Comparison of ENCODE assay signal across 17 cellular contexts in genomic region chr5:168193518-168194240, GRCh38.
DNase-seq lines count a peak whose midpoint lies in the region; ATAC-seq lines count a peak whose summit lies in the region.
"Had no signal": no experiment of that assay in that cellular context is flagged by ENCODE, and none has a peak within 500 bp of the region (broad histone marks: within the 10 kb centered on the region; RNA-seq: fewer than 3 reads in every experiment).

No MANE protein-coding gene starts in this region.

- H2AFZ ChIP-seq in neuronal stem cell (ENCODE audit: low read length): peak overlapping the region; percentile 10

- H3K9me3 ChIP-seq in neuronal stem cell (replicated peaks in 1 of 2; ENCODE audit: control insufficient read depth in 2 of 2, insufficient read depth in 1 of 2, low read depth in 1 of 2, low read length in 2 of 2): no peaks in the 10 kb centered on the region

- peak; percentile 54 for ATAC-seq in GM18868 (IDR thresholded peaks at IDR 0.05; ENCODE audit: unreplicated experiment)
- ATAC-seq in HG02885 (IDR thresholded peaks at IDR 0.05; ENCODE audit: poor library complexity, unreplicated experiment): peak; percentile 49
- ATAC-seq in GM18519 (IDR thresholded peaks at IDR 0.05; ENCODE audit: low FRiP score, unreplicated experiment): no peak
- ATAC-seq: SK-N-SH treated with all-trans-retinoic acid at 6 μM for 48 hours had no signal

- H2BK12ac ChIP-seq in neuronal stem cell (ENCODE audit: low read length): no peak overlapping the region

- H3K27ac ChIP-seq in neuronal stem cell (replicated peaks; ENCODE audit: low read length): no peak overlapping the region

- WGBS in neuronal stem cell (ENCODE audit: extremely low coverage in 2 of 2, insufficient read length in 2 of 2, insufficient replicate concordance in 1 of 2), 2 donors: no CpG with 5 or more reads among the region's 8 CpGs

- no peak overlapping the region for H3K23ac ChIP-seq in neuronal stem cell (ENCODE audit: low read depth, low read length, poor library complexity)

- DNase-seq in astrocyte of the hippocampus (ENCODE audit: low read depth, low spot score): peak; percentile 61
- DNase-seq in neuronal stem cell (ENCODE audit: low spot score): no peak
- no peak for DNase-seq in occipital lobe (lab: John Stamatoyannopoulos, UW)
- no peak for DNase-seq in KG1 (lab: John Stamatoyannopoulos, UW)
- DNase-seq: CD4-positive, CD25-positive, alpha-beta regulatory T cell; DMS79 treated with DMSO at 0.1 percent for 48 hours; GOT3; HCEC 1CT; Kasumi-1; NCI-H1417 treated with DMSO at 0.1 percent for 48 hours; NCI-H2029 treated with DMSO at 0.1 percent for 48 hours; NCI-H2171 treated with DMSO at 0.1 percent for 48 hours; NCI-H524 treated with DMSO at 0.1 percent for 48 hours had no signal

- H3K4me3 ChIP-seq in neuronal stem cell (ENCODE audit: low read length in 2 of 2): no peak overlapping the region

- H2BK15ac ChIP-seq in neuronal stem cell (ENCODE audit: low read length): no peak overlapping the region

- H2AK5ac ChIP-seq in neuronal stem cell (ENCODE audit: low read depth, low read length): no peak overlapping the region

- no peak overlapping the region for H2BK5ac ChIP-seq in neuronal stem cell (ENCODE audit: low read length)

- no peaks in the 10 kb centered on the region for H3K79me1 ChIP-seq in neuronal stem cell (ENCODE audit: low read depth, low read length)

- H4K8ac ChIP-seq in neuronal stem cell (ENCODE audit: low read depth, low read length): no peak overlapping the region

- no peak overlapping the region for H3K14ac ChIP-seq in neuronal stem cell (ENCODE audit: low read length)

- no peak overlapping the region for H3K4ac ChIP-seq in neuronal stem cell (ENCODE audit: low read length)

- H3K9ac ChIP-seq in neuronal stem cell (ENCODE audit: low read depth, low read length, poor library complexity): no peak overlapping the region

- no peak overlapping the region for H3K4me2 ChIP-seq in neuronal stem cell (ENCODE audit: insufficient read depth, low read length, poor library complexity, severe bottlenecking)

- no peak overlapping the region for H3K18ac ChIP-seq in neuronal stem cell (ENCODE audit: low read length)

- no peak overlapping the region for H2BK120ac ChIP-seq in neuronal stem cell (ENCODE audit: low read depth, low read length)

- peaks cover 12% of the 10 kb centered on the region in 2 donors for H3K4me1 ChIP-seq in neuronal stem cell (ENCODE audit: control insufficient read depth in 2 of 2, insufficient read depth in 1 of 2, low read depth in 1 of 2, low read length in 2 of 2)

- peaks cover 0 to 1% of the 10 kb centered on the region in 2 donors for H3K36me3 ChIP-seq in neuronal stem cell (replicated peaks in 1 of 2; ENCODE audit: control insufficient read depth in 2 of 2, insufficient read depth in 2 of 2, low read length in 2 of 2)

- no peaks in the 10 kb centered on the region for H3K27me3 ChIP-seq in neuronal stem cell (ENCODE audit: control insufficient read depth in 3 of 3, insufficient read depth in 3 of 3, low read depth in 1 of 3, low read length in 3 of 3)

- H4K91ac ChIP-seq in neuronal stem cell (ENCODE audit: low read depth, low read length, poor library complexity): no peak overlapping the region
